ENCODE assay signal across 9 cellular contexts in genomic region chr9:5459289-5459829, GRCh38. TPM values are rescaled to one million over a fixed set of nuclear protein-coding genes. Genes with fewer than 3 reads are reported as not detected.
DNase-seq lines count a peak whose midpoint lies in the region; ATAC-seq and TF ChIP-seq lines count a peak whose summit lies in the region.
"Had no signal": no experiment of that assay in that cellular context is flagged by ENCODE, and none has a peak within 500 bp of the region (broad histone marks: within the 10 kb centered on the region; RNA-seq: fewer than 3 reads in every experiment).

No MANE protein-coding gene starts in this region.

- peaks cover 6% of the 10 kb centered on the region in 2 experiments for H3K4me1 Mint-ChIP-seq in H9
- H3K4me1 Mint-ChIP-seq in CD4-positive, alpha-beta T cell (ENCODE audit: low read depth) = peaks cover 23% of the 10 kb centered on the region

- H4K8ac ChIP-seq in H9 (replicated peaks; ENCODE audit: insufficient read length, low read depth, low read length) = no peak overlapping the region

- no peak overlapping the region for H3K18ac ChIP-seq in H9 (ENCODE audit: insufficient read length, low read depth, low read length)

- no peak overlapping the region for H3K4me3 Mint-ChIP-seq in H9
- H3K4me3 Mint-ChIP-seq in CD4-positive, alpha-beta T cell = no peak overlapping the region

- H3K27me3 Mint-ChIP-seq in H9 (ENCODE audit: low read depth) = no peaks in the 10 kb centered on the region
- no peaks in the 10 kb centered on the region for H3K27me3 Mint-ChIP-seq in CD4-positive, alpha-beta T cell

- no peak overlapping the region for H2BK20ac ChIP-seq in H9 (ENCODE audit: low read depth, low read length, poor library complexity, severe bottlenecking)

- WGBS in H9 (ENCODE audit: extremely low coverage, insufficient read length, low lambda C conversion rate) = no CpG with 5 or more reads among the region's 4 CpGs

- peak overlapping the region in 1 of 3 experiments; percentile 37; a peak in 1 of 7 replicates for H3K27ac Mint-ChIP-seq in H9
- H3K27ac Mint-ChIP-seq in CD4-positive, alpha-beta T cell = no peak overlapping the region

- DNase-seq in H9 (peak; percentile 34), RKO (ENCODE audit: low spot score) (peak; percentile 94), kidney glomerular epithelial cell (lab: John Stamatoyannopoulos, UW) (peak; percentile 44), AG08396 (ENCODE audit: low spot score) (no peak), DMS 273 treated with DMSO at 0.1 percent for 48 hours (lab: John Stamatoyannopoulos, UW) (no peak), germinal center (ENCODE audit: low spot score) (no peak)
- DNase-seq in CD4-positive, alpha-beta T cell = no peak
- DNase-seq: SHP77 treated with DMSO at 0.1 percent for 48 hours had no signal

- no peaks in the 10 kb centered on the region for H3K9me3 ChIP-seq in H9 (ENCODE audit: control insufficient read depth, low read depth, low read length)
- H3K9me3 ChIP-seq in CD4-positive, alpha-beta T cell (ENCODE audit: control insufficient read depth, low read length) = no peaks in the 10 kb centered on the region

- no peaks in the 10 kb centered on the region for H3K36me3 Mint-ChIP-seq in H9 (ENCODE audit: insufficient read depth in 1 of 3, low read depth in 3 of 3)
- peaks cover 66% of the 10 kb centered on the region for H3K36me3 Mint-ChIP-seq in CD4-positive, alpha-beta T cell (ENCODE audit: low read depth)

- peak; percentile 67 for ATAC-seq in GM18870 (IDR thresholded peaks at IDR 0.05; ENCODE audit: unreplicated experiment)
- ATAC-seq in CD4-positive, alpha-beta T cell (ENCODE audit: poor library complexity) = no peak

- TF ChIP-seq CTCF in H9 (conservative IDR thresholded peaks at IDR 0.05) = no peak
- no peak for TF ChIP-seq CTCF in CD4-positive, alpha-beta T cell (IDR thresholded peaks at IDR 0.05)

- no peak overlapping the region for H2AFZ ChIP-seq in H9 (ENCODE audit: low read length)

- no peak overlapping the region for H3K14ac ChIP-seq in H9 (ENCODE audit: insufficient read depth, low read length)

- H4K5ac ChIP-seq in H9 (ENCODE audit: insufficient read length, low read depth, low read length) = no peak overlapping the region

- no peak overlapping the region for H4K91ac ChIP-seq in H9 (ENCODE audit: insufficient read length, low read depth, low read length)

- POLR2A ChIA-PET in CD4-positive, alpha-beta T cell (lab: Charles Lee) = interaction anchor here (2.6 kb wide), 1 partner anchor 9 kb away, joined by 13 read pairs; the partner anchor contains the start of gene CD274

- H3T11ph ChIP-seq in H9 (ENCODE audit: low read length) = no peak overlapping the region

- H3K9me3 Mint-ChIP-seq in H9 = no peaks in the 10 kb centered on the region
- no peaks in the 10 kb centered on the region for H3K9me3 Mint-ChIP-seq in CD4-positive, alpha-beta T cell

- CTCF ChIA-PET in CD4-positive, alpha-beta T cell (lab: Charles Lee) = interaction anchor here (1.6 to 2.7 kb wide), 2 partner anchors 9 to 141 kb away, joined by 3 to 6 read pairs; partner anchors contain the start of gene CD274

- no peaks in the 10 kb centered on the region for H3K27me3 ChIP-seq in H9 (ENCODE audit: insufficient read depth, low read length)
- H3K27me3 ChIP-seq in CD4-positive, alpha-beta T cell (ENCODE audit: control insufficient read depth, insufficient read depth, low read length) = no peaks in the 10 kb centered on the region

- H2BK5ac ChIP-seq in H9 (ENCODE audit: insufficient read length, low read length) = no peak overlapping the region

- no peak overlapping the region for H2BK120ac ChIP-seq in H9 (ENCODE audit: low read depth, low read length, poor library complexity, severe bottlenecking)

- intact Hi-C loops in CD4-positive, alpha-beta T cell (cut with DNase I, micrococcal nuclease) = loop anchor here in 1 of 2 experiments (10.0 kb wide), 1 partner anchor 375 kb away; the partner anchor contains the start of gene ERMP1

- H3K4me2 ChIP-seq in H9 (ENCODE audit: insufficient read depth, insufficient read length, low read length) = no peak overlapping the region

- no peak overlapping the region for H3K56ac ChIP-seq in H9 (ENCODE audit: insufficient read length, low read depth, low read length)

- H3K9ac ChIP-seq in H9 (ENCODE audit: extremely low read depth, insufficient read length, low read length) = no peak overlapping the region

- H3K79me2 ChIP-seq in H9 (ENCODE audit: insufficient read depth, low read length) = no peaks in the 10 kb centered on the region

- H3K27ac ChIP-seq in H9 (ENCODE audit: insufficient read length, low read depth, low read length) = no peak overlapping the region
- no peak overlapping the region for H3K27ac ChIP-seq in CD4-positive, alpha-beta T cell (ENCODE audit: low read depth, low read length)

- H2AK5ac ChIP-seq in H9 (ENCODE audit: insufficient read length, low read length) = no peak overlapping the region

- no peak overlapping the region for H3K23ac ChIP-seq in H9 (ENCODE audit: insufficient read length, low read depth, low read length)

- H4K20me1 ChIP-seq in H9 (ENCODE audit: control insufficient read depth, insufficient read depth, insufficient read length) = no peaks in the 10 kb centered on the region

- H2BK12ac ChIP-seq in H9 (ENCODE audit: insufficient read length, low read depth, low read length) = no peak overlapping the region

- H3K4me1 ChIP-seq in H9 (ENCODE audit: insufficient read depth, low read length) = peaks cover 8% of the 10 kb centered on the region; the same call in 1 of the 2 replicates

- no peaks in the 10 kb centered on the region for H3K79me1 ChIP-seq in H9 (ENCODE audit: insufficient read depth, low read depth, low read length, poor library complexity, severe bottlenecking)

- no peak overlapping the region for H3K4ac ChIP-seq in H9 (ENCODE audit: low read depth, low read length)

- no peak overlapping the region for H2BK15ac ChIP-seq in H9 (ENCODE audit: low read depth, low read length)

- no peaks in the 10 kb centered on the region for H3K23me2 ChIP-seq in H9 (ENCODE audit: insufficient read length, low read depth, low read length, poor library complexity, severe bottlenecking)

RNA-seq across cellular contexts. Expression of gene CD274, which starts 9.0 kb away (rescaled TPM):
- 0.13 TPM in 1 of 2 replicates, not detected in the other for total RNA-seq in H9 (2021)
- total RNA-seq in CD4-positive, alpha-beta T cell = 1 to 10 TPM; 5.3 to 6.3 TPM

RNA-seq across cellular contexts. Expression of gene PLGRKT, which starts 21.6 kb away (rescaled TPM):
- 19.6 and 22.6 TPM in 2 replicates for total RNA-seq in H9 (2021)
- 10 to 100 TPM; 13.8 to 15.6 TPM for total RNA-seq in CD4-positive, alpha-beta T cell

RNA-seq across cellular contexts. Expression of gene PDCD1LG2, which starts 51.0 kb away (rescaled TPM):
- not detected in 2 replicates for total RNA-seq in H9 (2021)
- under 1 TPM; 0.11 to 0.17 TPM for total RNA-seq in CD4-positive, alpha-beta T cell

Comparison
In these comparisons a context has a peak if more than half of its experiments do, and no peak if none do; other contexts are left out.
1. DNase-seq: peak in H9 (single experiment), RKO (single experiment) and kidney glomerular epithelial cell (single experiment); none in AG08396 (single experiment), DMS 273 treated with DMSO at 0.1 percent for 48 hours (single experiment), germinal center (single experiment) and CD4-positive, alpha-beta T cell (0 of 10).